Comparison of ENCODE assay signal across 8 cellular contexts in genomic region chr3:8622873-8623725, GRCh38. TPM values are rescaled to one million over a fixed set of nuclear protein-coding genes. Genes with fewer than 3 reads are reported as not detected.
DNase-seq lines count a peak whose midpoint lies in the region; ATAC-seq and TF ChIP-seq lines count a peak whose summit lies in the region.

No MANE protein-coding gene starts in this region.

- TF ChIP-seq CTCF in CD8-positive, alpha-beta T cell (IDR thresholded peaks at IDR 0.05) = no peak
- TF ChIP-seq CTCF in foreskin keratinocyte (conservative IDR thresholded peaks at IDR 0.05) (peak; percentile 92), vagina (IDR thresholded peaks at IDR 0.05) (peak; percentile 81 to 94 (median 91))

- TF ChIP-seq POLR2A in vagina (IDR thresholded peaks at IDR 0.05) = no peak

- peaks cover 4% of the 10 kb centered on the region for H3K27me3 Mint-ChIP-seq in CD8-positive, alpha-beta T cell (ENCODE audit: low read depth)
- no peaks in the 10 kb centered on the region for H3K27me3 Mint-ChIP-seq in activated T-cell treated with anti-CD3 and anti-CD28 coated beads, Interleukin-2, amount 50 U/mL, for 4 hours (ENCODE audit: low read depth)

- peak in 4 of 7 experiments; percentile 9 to 30 (median 16) for DNase-seq in CD8-positive, alpha-beta T cell
- DNase-seq in NCI-H510A treated with DMSO at 0.1 percent for 48 hours (lab: John Stamatoyannopoulos, UW) (peak; percentile 30), foreskin keratinocyte (peak in 1 of 2 donors; percentile 47), vagina (ENCODE audit: extremely low spot score in 2 of 2) (no peak)
- no peak for DNase-seq in activated T-cell treated with anti-CD3 and anti-CD28 coated beads, Interleukin-2, amount 50 U/mL, for 4 hours

- intact Hi-C loops in CD8-positive, alpha-beta T cell (cut with DNase I, micrococcal nuclease) = loop anchor here in 1 of 2 experiments (5.0 kb wide), 1 partner anchor 301 kb away; no protein-coding TSS in a partner anchor
- intact Hi-C loops in vagina (cut with DNase I) = loop anchor here (5.0 kb wide), 1 partner anchor 181 kb away; no protein-coding TSS in a partner anchor

- H3K4me1 ChIP-seq in CD8-positive, alpha-beta T cell (ENCODE audit: insufficient read depth, low read length) = no peaks in the 10 kb centered on the region
- peaks cover 6% of the 10 kb centered on the region for H3K4me1 ChIP-seq in foreskin keratinocyte
- peaks cover 17% of the 10 kb centered on the region for H3K4me1 ChIP-seq in neuron (ENCODE audit: insufficient read depth, low read length)
- peaks cover 11% of the 10 kb centered on the region for H3K4me1 ChIP-seq in vagina

- H3K27ac ChIP-seq in CD8-positive, alpha-beta T cell (ENCODE audit: low read depth, low read length) = no peak overlapping the region
- H3K27ac ChIP-seq in foreskin keratinocyte = peak overlapping the region; percentile 38
- no peak overlapping the region for H3K27ac ChIP-seq in vagina

- POLR2A ChIA-PET in CD8-positive, alpha-beta T cell (lab: Charles Lee) = no interaction called here

- no peak overlapping the region for H3K27ac Mint-ChIP-seq in CD8-positive, alpha-beta T cell

- no peaks in the 10 kb centered on the region for H3K9me3 Mint-ChIP-seq in CD8-positive, alpha-beta T cell
- peaks cover 7% of the 10 kb centered on the region for H3K9me3 Mint-ChIP-seq in activated T-cell treated with anti-CD3 and anti-CD28 coated beads, Interleukin-2, amount 50 U/mL, for 4 hours

- peak overlapping the region; percentile 52 for H2AFZ ChIP-seq in neuron (ENCODE audit: low read depth, low read length)

- no peak for ATAC-seq in CD8-positive, alpha-beta T cell
- ATAC-seq in GM18909 (IDR thresholded peaks at IDR 0.05; ENCODE audit: poor library complexity, unreplicated experiment) = peak; percentile 95
- peak; percentile 91 for ATAC-seq in HG03066 (IDR thresholded peaks at IDR 0.05; ENCODE audit: low read depth, unreplicated experiment)
- ATAC-seq in activated T-cell treated with anti-CD3 and anti-CD28 coated beads, Interleukin-2, amount 50 U/mL, for 4 hours = peak; percentile 50 to 74
- peak; percentile 90 for ATAC-seq in foreskin keratinocyte

- CTCF ChIA-PET in CD8-positive, alpha-beta T cell (lab: Charles Lee) = no interaction called here

- H3K27me3 ChIP-seq in CD8-positive, alpha-beta T cell (ENCODE audit: insufficient read depth, low read length) = no peaks in the 10 kb centered on the region
- H3K27me3 ChIP-seq in foreskin keratinocyte (no peaks in the 10 kb centered on the region), neuron (ENCODE audit: insufficient read depth, low read length) (no peaks in the 10 kb centered on the region), vagina (no peaks in the 10 kb centered on the region)

- H3K4me3 ChIP-seq in CD8-positive, alpha-beta T cell (ENCODE audit: low read depth, low read length) = no peak overlapping the region
- H3K4me3 ChIP-seq in neuron (ENCODE audit: low read length) (no peak overlapping the region), vagina (no peak overlapping the region)

- H3K9me3 ChIP-seq in CD8-positive, alpha-beta T cell (ENCODE audit: low read length) = no peaks in the 10 kb centered on the region
- H3K9me3 ChIP-seq in neuron (ENCODE audit: low read length) (peaks cover 11% of the 10 kb centered on the region), vagina (no peaks in the 10 kb centered on the region)

- peak overlapping the region; percentile 9 for H3K4me3 Mint-ChIP-seq in CD8-positive, alpha-beta T cell
- H3K4me3 Mint-ChIP-seq in activated T-cell treated with anti-CD3 and anti-CD28 coated beads, Interleukin-2, amount 50 U/mL, for 4 hours = peak overlapping the region; percentile 1

- H3K4me1 Mint-ChIP-seq in CD8-positive, alpha-beta T cell (ENCODE audit: low read depth) = no peaks in the 10 kb centered on the region
- H3K4me1 Mint-ChIP-seq in activated T-cell treated with anti-CD3 and anti-CD28 coated beads, Interleukin-2, amount 50 U/mL, for 4 hours (ENCODE audit: low read depth) = peaks cover 6% of the 10 kb centered on the region

- no peaks in the 10 kb centered on the region for H3K36me3 ChIP-seq in CD8-positive, alpha-beta T cell (ENCODE audit: insufficient read depth, low read length)
- H3K36me3 ChIP-seq in neuron (ENCODE audit: insufficient read depth, low read length) = no peaks in the 10 kb centered on the region
- no peaks in the 10 kb centered on the region for H3K36me3 ChIP-seq in vagina

- no peaks in the 10 kb centered on the region for H3K36me3 Mint-ChIP-seq in CD8-positive, alpha-beta T cell
- H3K36me3 Mint-ChIP-seq in activated T-cell treated with anti-CD3 and anti-CD28 coated beads, Interleukin-2, amount 50 U/mL, for 4 hours (ENCODE audit: insufficient read depth) = no peaks in the 10 kb centered on the region

RNA-seq across cellular contexts. Expression of gene SSUH2, which starts 21.5 kb away (rescaled TPM):
- total RNA-seq in CD8-positive, alpha-beta T cell = not detected
- total RNA-seq in activated T-cell treated with anti-CD3 and anti-CD28 coated beads, Interleukin-2, amount 50 U/mL, for 4 hours = not detected
- total RNA-seq in foreskin keratinocyte (0.11 and 0.27 TPM in 2 replicates), vagina (not detected)
- polyA plus RNA-seq in foreskin keratinocyte = 0.07 and 0.12 TPM in 2 replicates

Comparison
In these comparisons a context has a peak if more than half of its experiments do, and no peak if none do; other contexts are left out.
1. DNase-seq: peak in CD8-positive, alpha-beta T cell (4 of 7) and NCI-H510A treated with DMSO at 0.1 percent for 48 hours (single experiment); none in activated T-cell treated with anti-CD3 and anti-CD28 coated beads, Interleukin-2, amount 50 U/mL, for 4 hours (single experiment) and vagina (0 of 2).